30 cellular contexts compared by ENCODE assay signal in genomic region chr1:47713333-47713953, GRCh38.
"Had no signal": no experiment of that assay in that cellular context is flagged by ENCODE, and none has a peak within 500 bp of the region (broad histone marks: within the 10 kb centered on the region; RNA-seq: fewer than 3 reads in every experiment).

No MANE protein-coding gene starts in this region.

- ATAC-seq: activated CD4-positive, alpha-beta T cell treated with anti-CD3 and anti-CD28 coated beads for 36 hours; activated CD8-positive, alpha-beta T cell treated with anti-CD3 and anti-CD28 coated beads, Interleukin-2, amount 10 ng/mL, durations not matched to agents 7 days and 5 days; activated T-cell treated with anti-CD3 and anti-CD28 coated beads, Interleukin-2, amount 50 U/mL, for 72 hours; effector memory CD8-positive, alpha-beta T cell; gastroesophageal sphincter had no signal

- H3K9me3 ChIP-seq: esophagus squamous epithelium, gastroesophageal sphincter had no signal

- H3K36me3 Mint-ChIP-seq: activated CD4-positive, alpha-beta memory T cell treated with anti-CD3 and anti-CD28 coated beads for 36 hours; activated naive CD8-positive, alpha-beta T cell had no signal

- H3K4me3 ChIP-seq: esophagus squamous epithelium, gastroesophageal sphincter had no signal

- FAIRE-seq: astrocyte, bronchial epithelial cell, endometrium, endothelial cell of umbilical vein had no signal

- H3K4me3 Mint-ChIP-seq: activated CD4-positive, alpha-beta memory T cell treated with anti-CD3 and anti-CD28 coated beads for 36 hours; activated CD4-positive, alpha-beta T cell treated with anti-CD3 and anti-CD28 coated beads for 36 hours; activated CD4-positive, alpha-beta T cell treated with anti-CD3 and anti-CD28 coated beads, Interleukin-2, amount 10 ng/mL, durations not matched to agents 24 days and 14 days; activated CD8-positive, alpha-beta T cell treated with anti-CD3 and anti-CD28 coated beads, Interleukin-2, amount 10 ng/mL, durations not matched to agents 7 days and 5 days; activated naive CD8-positive, alpha-beta T cell; activated T-cell treated with anti-CD3 and anti-CD28 coated beads, Interleukin-2, amount 50 U/mL, for 24 hours; activated T-cell treated with anti-CD3 and anti-CD28 coated beads, Interleukin-2, amount 50 U/mL, for 72 hours; central memory CD8-positive, alpha-beta T cell; effector memory CD8-positive, alpha-beta T cell had no signal

- H3K9me3 Mint-ChIP-seq: activated CD4-positive, alpha-beta memory T cell treated with anti-CD3 and anti-CD28 coated beads for 36 hours; activated CD4-positive, alpha-beta T cell treated with anti-CD3 and anti-CD28 coated beads, Interleukin-2, amount 10 ng/mL, durations not matched to agents 24 days and 14 days; activated T-cell treated with anti-CD3 and anti-CD28 coated beads, Interleukin-2, amount 50 U/mL, for 24 hours; activated T-cell treated with anti-CD3 and anti-CD28 coated beads, Interleukin-2, amount 50 U/mL, for 72 hours; central memory CD8-positive, alpha-beta T cell; effector memory CD8-positive, alpha-beta T cell had no signal

- H3K27ac Mint-ChIP-seq: activated CD4-positive, alpha-beta memory T cell treated with anti-CD3 and anti-CD28 coated beads for 36 hours; activated CD4-positive, alpha-beta T cell treated with anti-CD3 and anti-CD28 coated beads for 36 hours; activated CD4-positive, alpha-beta T cell treated with anti-CD3 and anti-CD28 coated beads, Interleukin-2, amount 10 ng/mL, durations not matched to agents 24 days and 14 days; activated CD8-positive, alpha-beta T cell treated with anti-CD3 and anti-CD28 coated beads, Interleukin-2, amount 10 ng/mL, durations not matched to agents 7 days and 5 days; activated naive CD8-positive, alpha-beta T cell; activated T-cell treated with anti-CD3 and anti-CD28 coated beads, Interleukin-2, amount 50 U/mL, for 24 hours; activated T-cell treated with anti-CD3 and anti-CD28 coated beads, Interleukin-2, amount 50 U/mL, for 72 hours; effector memory CD8-positive, alpha-beta T cell had no signal

- H3K36me3 ChIP-seq: brain microvascular endothelial cell, esophagus squamous epithelium, gastroesophageal sphincter had no signal

- DNase-seq: activated CD4-positive, alpha-beta memory T cell treated with anti-CD3 and anti-CD28 coated beads for 36 hours; activated CD4-positive, alpha-beta T cell treated with anti-CD3 and anti-CD28 coated beads for 36 hours; activated CD4-positive, alpha-beta T cell treated with anti-CD3 and anti-CD28 coated beads, Interleukin-2, amount 10 ng/mL, durations not matched to agents 24 days and 14 days; activated CD4-positive, CD25-positive, alpha-beta regulatory T cell; activated CD4-positive, CD25-positive, alpha-beta regulatory T cell treated with anti-CD3 and anti-CD28 coated beads, Interleukin-2, amount 50 U/mL, for 72 hours; activated CD8-positive, alpha-beta T cell treated with anti-CD3 and anti-CD28 coated beads, Interleukin-2, amount 10 ng/mL, durations not matched to agents 7 days and 5 days; activated gamma-delta T cell; activated naive CD4-positive, alpha-beta T cell treated with anti-CD3 and anti-CD28 coated beads, Interleukin-2, amount 50 U/mL, for 16 hours; activated naive CD4-positive, alpha-beta T cell treated with Interleukin-2 at 50 U/mL for 16 hours; activated T-cell treated with anti-CD3 and anti-CD28 coated beads for 4 hours; activated T-cell treated with anti-CD3 and anti-CD28 coated beads, Interleukin-2, amount 50 U/mL, for 24 hours; activated T-cell treated with anti-CD3 and anti-CD28 coated beads, Interleukin-2, amount 50 U/mL, for 72 hours; amniotic stem cell; anterior cingulate cortex; brain microvascular endothelial cell; cortex of kidney; dermis blood vessel endothelial cell; effector CD4-positive, alpha-beta T cell; effector memory CD8-positive, alpha-beta T cell; esophagus squamous epithelium; foreskin melanocyte; T-helper 2 cell had no signal

- H3K27ac ChIP-seq: brain microvascular endothelial cell, epithelial cell of prostate, esophagus squamous epithelium, gastroesophageal sphincter had no signal
